11 cellular contexts compared by ENCODE assay signal in genomic region chr14:103418508-103418818, GRCh38. TPM values are rescaled to one million over a fixed set of nuclear protein-coding genes. Genes with fewer than 3 reads are reported as not detected.
DNase-seq lines count a peak whose midpoint lies in the region; ATAC-seq and TF ChIP-seq lines count a peak whose summit lies in the region.
"Had no signal": no experiment of that assay in that cellular context is flagged by ENCODE, and none has a peak within 500 bp of the region (broad histone marks: within the 10 kb centered on the region; RNA-seq: fewer than 3 reads in every experiment).

No MANE protein-coding gene starts in this region.

- H3K4me1 Mint-ChIP-seq in activated naive CD4-positive, alpha-beta T cell treated with anti-CD3 and anti-CD28 coated beads, Interleukin-2, amount 10 ng/mL, durations not matched to agents 7 days and 5 days = peaks cover 14% of the 10 kb centered on the region
- peaks cover 29% of the 10 kb centered on the region for H3K4me1 Mint-ChIP-seq in endodermal cell
- H3K4me1 Mint-ChIP-seq in stimulated activated memory B cell treated with anti-CD40 and anti-IgM and Interleukin-4, amounts not matched to agents 10 μg/mL and 1 μg/mL and 100 μg/mL, for 72 hours = peaks cover 42% of the 10 kb centered on the region

- peaks cover 0 to 10% of the 10 kb centered on the region in 2 donors for H3K36me3 Mint-ChIP-seq in activated naive CD4-positive, alpha-beta T cell treated with anti-CD3 and anti-CD28 coated beads, Interleukin-2, amount 50 U/mL, for 72 hours
- peaks cover 17% of the 10 kb centered on the region for H3K36me3 Mint-ChIP-seq in activated naive CD4-positive, alpha-beta T cell treated with anti-CD3 and anti-CD28 coated beads, Interleukin-2, amount 10 ng/mL, durations not matched to agents 7 days and 5 days
- peaks cover 18% of the 10 kb centered on the region for H3K36me3 Mint-ChIP-seq in endodermal cell (ENCODE audit: low read depth)
- peaks cover 34% of the 10 kb centered on the region for H3K36me3 Mint-ChIP-seq in stimulated activated memory B cell treated with anti-CD40 and anti-IgM and Interleukin-4, amounts not matched to agents 10 μg/mL and 1 μg/mL and 100 μg/mL, for 72 hours

- 75 to 80% methylated on average over 1 to 2 of the region's 3 CpGs for WGBS in endodermal cell (ENCODE audit: insufficient coverage in 1 of 2, insufficient read length in 1 of 2), 2 experiments

- peaks cover 8% of the 10 kb centered on the region; the same call in 1 of the 2 replicates for H4K20me1 ChIP-seq in OCI-LY3 (ENCODE audit: insufficient read depth, low read length)

- H3K4me3 Mint-ChIP-seq in activated naive CD4-positive, alpha-beta T cell treated with anti-CD3 and anti-CD28 coated beads, Interleukin-2, amount 10 ng/mL, durations not matched to agents 7 days and 5 days = no peak overlapping the region
- H3K4me3 Mint-ChIP-seq in endodermal cell = no peak overlapping the region
- no peak overlapping the region for H3K4me3 Mint-ChIP-seq in stimulated activated memory B cell treated with anti-CD40 and anti-IgM and Interleukin-4, amounts not matched to agents 10 μg/mL and 1 μg/mL and 100 μg/mL, for 72 hours

- peaks cover 58% of the 10 kb centered on the region for H3K79me2 ChIP-seq in OCI-LY3 (ENCODE audit: low read length)

- TF ChIP-seq CTCF in OCI-LY3 (IDR thresholded peaks at IDR 0.05; ENCODE audit: low read depth, low read length) (no peak), endodermal cell (conservative IDR thresholded peaks at IDR 0.05) (no peak)

- H2AFZ ChIP-seq in OCI-LY3 (ENCODE audit: low read depth, low read length) = no peak overlapping the region

- no peaks in the 10 kb centered on the region for H3K9me3 ChIP-seq in OCI-LY3 (ENCODE audit: insufficient read depth, low read length)
- H3K9me3 ChIP-seq in endodermal cell (ENCODE audit: control insufficient read depth, low read length) = no peaks in the 10 kb centered on the region
- H3K9me3 ChIP-seq: left ventricle myocardium inferior had no signal

- H3K27ac Mint-ChIP-seq in activated naive CD4-positive, alpha-beta T cell treated with anti-CD3 and anti-CD28 coated beads, Interleukin-2, amount 50 U/mL, for 72 hours = peak overlapping the region in 1 of 2 donors; percentile 59
- H3K27ac Mint-ChIP-seq in activated naive CD4-positive, alpha-beta T cell treated with anti-CD3 and anti-CD28 coated beads, Interleukin-2, amount 10 ng/mL, durations not matched to agents 7 days and 5 days = no peak overlapping the region
- H3K27ac Mint-ChIP-seq in endodermal cell = no peak overlapping the region
- H3K27ac Mint-ChIP-seq in stimulated activated memory B cell treated with anti-CD40 and anti-IgM and Interleukin-4, amounts not matched to agents 10 μg/mL and 1 μg/mL and 100 μg/mL, for 72 hours = peak overlapping the region; percentile 63

- no peaks in the 10 kb centered on the region for H3K27me3 Mint-ChIP-seq in activated naive CD4-positive, alpha-beta T cell treated with anti-CD3 and anti-CD28 coated beads, Interleukin-2, amount 10 ng/mL, durations not matched to agents 7 days and 5 days
- H3K27me3 Mint-ChIP-seq in endodermal cell (ENCODE audit: insufficient read depth) = no peaks in the 10 kb centered on the region
- H3K27me3 Mint-ChIP-seq in stimulated activated memory B cell treated with anti-CD40 and anti-IgM and Interleukin-4, amounts not matched to agents 10 μg/mL and 1 μg/mL and 100 μg/mL, for 72 hours = no peaks in the 10 kb centered on the region

- peak; percentile 63 to 74 for ATAC-seq in activated naive CD4-positive, alpha-beta T cell treated with anti-CD3 and anti-CD28 coated beads, Interleukin-2, amount 50 U/mL, for 72 hours
- no peak for ATAC-seq in stimulated activated memory B cell treated with anti-CD40 and anti-IgM and Interleukin-4, amounts not matched to agents 10 μg/mL and 1 μg/mL and 100 μg/mL, for 72 hours
- ATAC-seq in HG02571 (IDR thresholded peaks at IDR 0.05; ENCODE audit: unreplicated experiment) (no peak), HG02884 (IDR thresholded peaks at IDR 0.05; ENCODE audit: unreplicated experiment) (no peak), HG02885 (IDR thresholded peaks at IDR 0.05; ENCODE audit: poor library complexity, unreplicated experiment) (no peak)

- H3K4me1 ChIP-seq in OCI-LY3 (ENCODE audit: low read length) (peaks cover 10% of the 10 kb centered on the region), endodermal cell (ENCODE audit: control insufficient read depth, insufficient read depth, low read length) (peaks cover 4% of the 10 kb centered on the region)

- no peaks in the 10 kb centered on the region for H3K9me3 Mint-ChIP-seq in activated naive CD4-positive, alpha-beta T cell treated with anti-CD3 and anti-CD28 coated beads, Interleukin-2, amount 50 U/mL, for 72 hours
- no peaks in the 10 kb centered on the region for H3K9me3 Mint-ChIP-seq in activated naive CD4-positive, alpha-beta T cell treated with anti-CD3 and anti-CD28 coated beads, Interleukin-2, amount 10 ng/mL, durations not matched to agents 7 days and 5 days
- H3K9me3 Mint-ChIP-seq in endodermal cell = no peaks in the 10 kb centered on the region
- H3K9me3 Mint-ChIP-seq in stimulated activated memory B cell treated with anti-CD40 and anti-IgM and Interleukin-4, amounts not matched to agents 10 μg/mL and 1 μg/mL and 100 μg/mL, for 72 hours = no peaks in the 10 kb centered on the region

- CTCF ChIA-PET in activated naive CD4-positive, alpha-beta T cell treated with anti-CD3 and anti-CD28 coated beads, Interleukin-2, amount 10 ng/mL, durations not matched to agents 7 days and 5 days (lab: Charles Lee) = interaction anchor here (1.1 kb wide), 1 partner anchor 28 kb away, joined by 3 read pairs; no protein-coding TSS in a partner anchor

- H3K9ac ChIP-seq in OCI-LY3 (ENCODE audit: low read length) (no peak overlapping the region), endodermal cell (ENCODE audit: extremely low read depth, low read length, poor library complexity, severe bottlenecking) (no peak overlapping the region)

- peak overlapping the region; percentile 24 for H3K4me2 ChIP-seq in OCI-LY3 (ENCODE audit: low read length)

- DNase-seq in activated naive CD4-positive, alpha-beta T cell treated with anti-CD3 and anti-CD28 coated beads, Interleukin-2, amount 50 U/mL, for 72 hours (ENCODE audit: low spot score in 2 of 2) = no peak
- no peak for DNase-seq in activated naive CD4-positive, alpha-beta T cell treated with anti-CD3 and anti-CD28 coated beads, Interleukin-2, amount 10 ng/mL, durations not matched to agents 7 days and 5 days
- no peak for DNase-seq in endodermal cell
- DNase-seq: left ventricle myocardium inferior had no signal

- H3K27ac ChIP-seq in OCI-LY3 (ENCODE audit: low read length) = 0 out of 2 replicates have a peak overlapping the region, but pooled peaks have one; percentile 17
- H3K27ac ChIP-seq in endodermal cell (ENCODE audit: low read depth, low read length) = peak overlapping the region; percentile 51
- H3K27ac ChIP-seq: C4-2B, cardiac muscle cell had no signal

- H3K27me3 ChIP-seq in OCI-LY3 (ENCODE audit: low read depth, low read length) (no peaks in the 10 kb centered on the region), endodermal cell (ENCODE audit: control insufficient read depth, insufficient read depth, low read length, poor library complexity, severe bottlenecking) (no peaks in the 10 kb centered on the region)
- H3K27me3 ChIP-seq: cardiac muscle cell had no signal

- H3K36me3 ChIP-seq in OCI-LY3 (replicated peaks; ENCODE audit: low read depth, low read length) (peaks cover 11% of the 10 kb centered on the region), endodermal cell (ENCODE audit: control insufficient read depth, insufficient read depth, low read length) (peaks cover 33% of the 10 kb centered on the region)

- H3K4me3 ChIP-seq in OCI-LY3 (ENCODE audit: low read length) = no peak overlapping the region
- no peak overlapping the region for H3K4me3 ChIP-seq in endodermal cell (ENCODE audit: low read length)
- H3K4me3 ChIP-seq: cardiac muscle cell, left ventricle myocardium inferior had no signal

RNA-seq across cellular contexts. Expression of gene MARK3, which starts 33.2 kb away (rescaled TPM):
- 10 to 100 TPM; 67.0 to 91.4 TPM for total RNA-seq in activated naive CD4-positive, alpha-beta T cell treated with anti-CD3 and anti-CD28 coated beads, Interleukin-2, amount 50 U/mL, for 72 hours
- 100 to 1,000 TPM in 1 of 2 donors, 10 to 100 TPM in 1; 95.8 to 106 TPM for total RNA-seq in endodermal cell
- 73.3 TPM for polyA plus RNA-seq in endodermal cell (2013, experiment 1 of 2)
- polyA plus RNA-seq in endodermal cell (2013, experiment 2 of 2) = 80.1 TPM

Comparison
In these comparisons a context has a peak if more than half of its experiments do, and no peak if none do; other contexts are left out.
1. ATAC-seq: peak in activated naive CD4-positive, alpha-beta T cell treated with anti-CD3 and anti-CD28 coated beads, Interleukin-2, amount 50 U/mL, for 72 hours (2 of 2); none in stimulated activated memory B cell treated with anti-CD40 and anti-IgM and Interleukin-4, amounts not matched to agents 10 μg/mL and 1 μg/mL and 100 μg/mL, for 72 hours (single experiment), HG02571 (single experiment), HG02884 (single experiment) and HG02885 (single experiment).